In the genomic region with DNA sequence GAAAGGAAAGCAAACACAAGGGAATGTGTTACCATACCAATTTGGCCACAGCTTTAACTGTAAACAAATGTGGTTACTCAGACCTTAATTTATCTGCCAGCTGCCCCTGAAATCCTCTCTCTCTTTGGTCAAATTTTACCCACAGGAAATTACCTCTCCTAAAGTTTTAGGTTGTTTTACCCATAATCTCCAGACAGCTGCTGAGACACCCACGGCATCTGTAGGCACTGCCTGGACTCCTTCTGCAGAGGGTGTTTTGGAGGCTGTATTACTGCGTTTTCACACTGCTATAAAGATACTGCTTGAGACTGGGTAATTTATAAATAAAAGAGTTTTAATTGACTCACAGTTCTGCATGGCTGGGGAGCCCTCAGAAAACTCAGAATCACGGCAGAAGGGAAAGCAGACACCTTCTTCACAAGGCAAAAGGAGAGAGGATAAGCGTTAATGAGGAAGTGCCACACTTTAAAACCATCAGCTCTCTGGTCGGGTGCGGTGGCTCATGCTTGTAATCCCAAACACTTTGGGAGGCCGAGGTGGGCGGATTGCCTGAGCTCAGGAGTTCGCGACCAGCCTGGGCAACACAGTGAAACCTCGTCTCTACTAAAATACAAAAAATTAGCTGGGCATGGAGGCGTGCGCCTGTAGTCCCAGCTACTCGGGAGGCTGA, we compare ENCODE assay signal across 20 cellular contexts.
A peak's percentile ranks its signal among the peaks of the same experiment; 100 is the strongest.
DNase-seq lines count a peak whose midpoint lies in the region; ATAC-seq and TF ChIP-seq lines count a peak whose summit lies in the region.
"Had no signal": no experiment of that assay in that cellular context is flagged by ENCODE, and none has a peak within 500 bp of the region (broad histone marks: within the 10 kb centered on the region; RNA-seq: fewer than 3 reads in every experiment).

No MANE protein-coding gene starts in this region.

- peak overlapping the region in 2 of 6 donors; percentile 55 to 75 for H3K27ac Mint-ChIP-seq in immature natural killer cell
- no peak overlapping the region for H3K27ac Mint-ChIP-seq in activated naive CD8-positive, alpha-beta T cell treated with anti-CD3 and anti-CD28 coated beads, Interleukin-2, amount 50 U/mL, for 24 hours
- H3K27ac Mint-ChIP-seq: B cell; CD4-positive, alpha-beta T cell; GM23338 had no signal

- ATAC-seq in GM18502 (IDR thresholded peaks at IDR 0.05; ENCODE audit: poor library complexity, unreplicated experiment): no peak
- no peak for ATAC-seq in activated naive CD8-positive, alpha-beta T cell treated with anti-CD3 and anti-CD28 coated beads, Interleukin-2, amount 50 U/mL, for 24 hours
- ATAC-seq: GM12878, GM23338 had no signal

- H3K9me2 ChIP-seq in MM.1S (replicated peaks; ENCODE audit: insufficient read depth, low read length): no peaks in the 10 kb centered on the region

- H3K27me3 ChIP-seq in MM.1S (replicated peaks; ENCODE audit: insufficient read depth, low read length) (no peaks in the 10 kb centered on the region), smooth muscle cell (ENCODE audit: low read depth) (no peaks in the 10 kb centered on the region)
- H3K27me3 ChIP-seq: SJSA1 had no signal

- H3K79me2 ChIP-seq in MM.1S (ENCODE audit: low read length): no peaks in the 10 kb centered on the region
- no peaks in the 10 kb centered on the region for H3K79me2 ChIP-seq in smooth muscle cell (ENCODE audit: low read depth)

- DNase-seq in DMS 273 (lab: John Stamatoyannopoulos, UW; ENCODE audit: unreplicated experiment) (peak; percentile 16), DMS 273 treated with DMSO at 0.1 percent for 48 hours (lab: John Stamatoyannopoulos, UW) (no peak), MM.1S (peak; percentile 24), immature natural killer cell (no peak), smooth muscle cell (lab: John Stamatoyannopoulos, UW; ENCODE audit: unreplicated experiment) (no peak), dedifferentiated amniotic fluid mesenchymal stem cell (ENCODE audit: extremely low spot score) (no peak)
- DNase-seq in activated naive CD8-positive, alpha-beta T cell treated with anti-CD3 and anti-CD28 coated beads, Interleukin-2, amount 50 U/mL, for 24 hours: no peak
- DNase-seq: Caco-2; CD4-positive, alpha-beta T cell; DMS53; EL; NCI-H1092 treated with DMSO at 0.1 percent for 48 hours; NCI-H146; NCI-H748 treated with DMSO at 0.1 percent for 48 hours had no signal

- H3K27ac ChIP-seq in MM.1S (ENCODE audit: low read length) (no peak overlapping the region), smooth muscle cell (ENCODE audit: low read depth) (no peak overlapping the region)
- H3K27ac ChIP-seq: 22Rv1, SJSA1 had no signal

- H3K36me3 ChIP-seq in MM.1S (replicated peaks; ENCODE audit: insufficient read depth, low read length): no peaks in the 10 kb centered on the region
- H3K36me3 ChIP-seq in smooth muscle cell (ENCODE audit: low read depth): no peaks in the 10 kb centered on the region
- H3K36me3 ChIP-seq: SJSA1 had no signal

- H3F3A ChIP-seq in MM.1S (ENCODE audit: insufficient read depth, low read length) (no peaks in the 10 kb centered on the region), smooth muscle cell (ENCODE audit: low read depth) (peaks cover 6% of the 10 kb centered on the region)

- no peaks in the 10 kb centered on the region for H4K20me1 ChIP-seq in MM.1S (ENCODE audit: insufficient read depth, low read length)
- no peaks in the 10 kb centered on the region for H4K20me1 ChIP-seq in smooth muscle cell (ENCODE audit: low read depth)

- H3K4me3 ChIP-seq in MM.1S (ENCODE audit: low read length) (no peak overlapping the region), smooth muscle cell (no peak overlapping the region)
- H3K4me3 ChIP-seq: GM12878, GM23338, SJSA1 had no signal

- no peak for TF ChIP-seq CTCF in MM.1S (IDR thresholded peaks at IDR 0.05; ENCODE audit: low read length)
- no peak for TF ChIP-seq CTCF in smooth muscle cell (IDR thresholded peaks at IDR 0.05; ENCODE audit: borderline replicate concordance, insufficient read depth, poor library complexity, severe bottlenecking)

- peaks cover 5 to 20% (median 8%) of the 10 kb centered on the region in 6 donors for H3K9me3 Mint-ChIP-seq in immature natural killer cell
- no peaks in the 10 kb centered on the region for H3K9me3 Mint-ChIP-seq in activated naive CD8-positive, alpha-beta T cell treated with anti-CD3 and anti-CD28 coated beads, Interleukin-2, amount 50 U/mL, for 24 hours
- H3K9me3 Mint-ChIP-seq: GM23338 had no signal

- no peaks in the 10 kb centered on the region for H3K9me3 ChIP-seq in MM.1S (replicated peaks; ENCODE audit: insufficient read depth, low read length)
- no peaks in the 10 kb centered on the region for H3K9me3 ChIP-seq in smooth muscle cell (replicated peaks; ENCODE audit: low read depth)
- H3K9me3 ChIP-seq: Caco-2 had no signal

- H2AFZ ChIP-seq in MM.1S (ENCODE audit: low read length): no peak overlapping the region
- no peak overlapping the region for H2AFZ ChIP-seq in smooth muscle cell (ENCODE audit: low read depth)
- H2AFZ ChIP-seq: GM23338 had no signal

- H3K4me2 ChIP-seq in MM.1S (ENCODE audit: low read depth, low read length) (no peak overlapping the region), smooth muscle cell (peak overlapping the region; percentile 10)
- H3K4me2 ChIP-seq: GM23338 had no signal

- WGBS in smooth muscle cell (ENCODE audit: low lambda C conversion rate): 44% methylated on average over 14 of the region's 14 CpGs

- H3K4me1 ChIP-seq in MM.1S (ENCODE audit: low read length): no peaks in the 10 kb centered on the region
- H3K4me1 ChIP-seq in smooth muscle cell (ENCODE audit: low read depth): no peaks in the 10 kb centered on the region
- H3K4me1 ChIP-seq: Caco-2, SJSA1 had no signal

- peaks cover 0 to 2% (median 0%) of the 10 kb centered on the region in 3 donors for H3K27me3 Mint-ChIP-seq in immature natural killer cell (ENCODE audit: low read depth in 3 of 3)
- no peaks in the 10 kb centered on the region for H3K27me3 Mint-ChIP-seq in activated naive CD8-positive, alpha-beta T cell treated with anti-CD3 and anti-CD28 coated beads, Interleukin-2, amount 50 U/mL, for 24 hours
- H3K27me3 Mint-ChIP-seq: B cell; CD4-positive, alpha-beta T cell had no signal

- H3K4me3 Mint-ChIP-seq in immature natural killer cell: peak overlapping the region in 3 of 5 donors; percentile 1 to 52 (median 6)
- H3K4me3 Mint-ChIP-seq in activated naive CD8-positive, alpha-beta T cell treated with anti-CD3 and anti-CD28 coated beads, Interleukin-2, amount 50 U/mL, for 24 hours: no peak overlapping the region
- H3K4me3 Mint-ChIP-seq: B cell; CD4-positive, alpha-beta T cell; GM23338 had no signal

- H3K9ac ChIP-seq in MM.1S (ENCODE audit: low read length): no peak overlapping the region
- no peak overlapping the region for H3K9ac ChIP-seq in smooth muscle cell (ENCODE audit: low read depth)

- no peaks in the 10 kb centered on the region for H3K36me3 Mint-ChIP-seq in immature natural killer cell
- H3K36me3 Mint-ChIP-seq in activated naive CD8-positive, alpha-beta T cell treated with anti-CD3 and anti-CD28 coated beads, Interleukin-2, amount 50 U/mL, for 24 hours (ENCODE audit: low read depth): no peaks in the 10 kb centered on the region

- peaks cover 3 to 31% of the 10 kb centered on the region in 2 donors for H3K4me1 Mint-ChIP-seq in immature natural killer cell
- H3K4me1 Mint-ChIP-seq in activated naive CD8-positive, alpha-beta T cell treated with anti-CD3 and anti-CD28 coated beads, Interleukin-2, amount 50 U/mL, for 24 hours: no peaks in the 10 kb centered on the region
- H3K4me1 Mint-ChIP-seq: B cell had no signal

Comparison
In these comparisons a context has a peak if more than half of its experiments do, and no peak if none do; other contexts are left out.
1. DNase-seq: peak in DMS 273 (single experiment) and MM.1S (single experiment); none in DMS 273 treated with DMSO at 0.1 percent for 48 hours (single experiment), immature natural killer cell (0 of 3), smooth muscle cell (single experiment), dedifferentiated amniotic fluid mesenchymal stem cell (single experiment) and activated naive CD8-positive, alpha-beta T cell treated with anti-CD3 and anti-CD28 coated beads, Interleukin-2, amount 50 U/mL, for 24 hours (single experiment).